1 cellular context compared by ENCODE assay signal in genomic region chr6:31400467-31401289, GRCh38.
A peak's percentile ranks its signal among the peaks of the same experiment; 100 is the strongest.
TF ChIP-seq lines count a peak whose summit lies in the region.

No MANE protein-coding gene starts in this region.

TF ChIP-seq in HEK293, 187 proteins besides CTCF, POLR2A, EP300 and RAD21 (continued from another document and continues in another):
- TF ChIP-seq ZSCAN30 (tag by site-specific recombination; IDR thresholded peaks at IDR 0.05) (no peak), ZXDB (tag by site-specific recombination; IDR thresholded peaks at IDR 0.05) (no peak), ZNF133 (tag by site-specific recombination; IDR thresholded peaks at IDR 0.05) (no peak), ZNF37A (tag by site-specific recombination; IDR thresholded peaks at IDR 0.05) (no peak), GLIS1 (tag by site-specific recombination; IDR thresholded peaks at IDR 0.05) (peak; percentile 75), YY2 (tag by site-specific recombination; IDR thresholded peaks at IDR 0.05) (no peak), ZNF266 (tag by site-specific recombination; IDR thresholded peaks at IDR 0.05; ENCODE audit: low read depth) (no peak), ZNF843 (tag by site-specific recombination; IDR thresholded peaks at IDR 0.05) (no peak), ZNF24 (tag by site-specific recombination; IDR thresholded peaks at IDR 0.05) (no peak), ZNF16 (tag by site-specific recombination; IDR thresholded peaks at IDR 0.05; ENCODE audit: low read depth) (no peak), ELK4 (IDR thresholded peaks at IDR 0.05; ENCODE audit: borderline replicate concordance, low read depth, low read length) (no peak), ZNF529 (tag by site-specific recombination; IDR thresholded peaks at IDR 0.05; ENCODE audit: insufficient replicate concordance) (no peak), ZSCAN23 (tag by site-specific recombination; IDR thresholded peaks at IDR 0.05) (no peak), TRIM28 (IDR thresholded peaks at IDR 0.05; ENCODE audit: borderline replicate concordance, low read length) (no peak), ZNF658 (tag by site-specific recombination; IDR thresholded peaks at IDR 0.05) (no peak), ZBTB17 (tag by site-specific recombination; IDR thresholded peaks at IDR 0.05) (no peak; the same call in 1 of the 2 replicates), BCL11B (tag by site-specific recombination; IDR thresholded peaks at IDR 0.05; ENCODE audit: low read depth) (no peak), ZNF404 (tag by site-specific recombination; IDR thresholded peaks at IDR 0.05) (no peak), ZNF433 (tag by site-specific recombination; IDR thresholded peaks at IDR 0.05; ENCODE audit: low read depth) (no peak), ZNF624 (tag by site-specific recombination; IDR thresholded peaks at IDR 0.05) (no peak), KLF8 (tag by site-specific recombination; IDR thresholded peaks at IDR 0.05) (peak; percentile 56; the same call in 1 of the 2 replicates), ZIC2 (tag by site-specific recombination; IDR thresholded peaks at IDR 0.05) (no peak), ZFP3 (tag by site-specific recombination; IDR thresholded peaks at IDR 0.05; ENCODE audit: low read depth) (no peak), ZFP37 (tag by site-specific recombination; IDR thresholded peaks at IDR 0.05) (no peak), ZBTB6 (tag by site-specific recombination; IDR thresholded peaks at IDR 0.05) (no peak), ZNF302 (tag by site-specific recombination; IDR thresholded peaks at IDR 0.05; ENCODE audit: low read depth) (no peak), ZFP41 (tag by site-specific recombination; IDR thresholded peaks at IDR 0.05; ENCODE audit: borderline replicate concordance) (no peak), ZNF112 (tag by site-specific recombination; IDR thresholded peaks at IDR 0.05) (no peak), ZNF830 (tag by site-specific recombination; IDR thresholded peaks at IDR 0.05; ENCODE audit: low read depth) (no peak), ZNF561 (tag by site-specific recombination; IDR thresholded peaks at IDR 0.05; ENCODE audit: borderline replicate concordance) (no peak), HOXA7 (CRISPR knock-in tag; IDR thresholded peaks at IDR 0.05; ENCODE audit: borderline replicate concordance) (no peak), ZNF639 (tag by site-specific recombination; IDR thresholded peaks at IDR 0.05) (no peak), ZNF280C (tag by site-specific recombination; IDR thresholded peaks at IDR 0.05) (no peak), PATZ1 (tag by site-specific recombination; IDR thresholded peaks at IDR 0.05) (peak; percentile 42; the same call in 1 of the 2 replicates), KLF16 (tag by site-specific recombination; IDR thresholded peaks at IDR 0.05) (peak; percentile 42; the same call in 1 of the 2 replicates), ZNF169 (tag by site-specific recombination; IDR thresholded peaks at IDR 0.05) (no peak)
- TF ChIP-seq, protein P1, sequence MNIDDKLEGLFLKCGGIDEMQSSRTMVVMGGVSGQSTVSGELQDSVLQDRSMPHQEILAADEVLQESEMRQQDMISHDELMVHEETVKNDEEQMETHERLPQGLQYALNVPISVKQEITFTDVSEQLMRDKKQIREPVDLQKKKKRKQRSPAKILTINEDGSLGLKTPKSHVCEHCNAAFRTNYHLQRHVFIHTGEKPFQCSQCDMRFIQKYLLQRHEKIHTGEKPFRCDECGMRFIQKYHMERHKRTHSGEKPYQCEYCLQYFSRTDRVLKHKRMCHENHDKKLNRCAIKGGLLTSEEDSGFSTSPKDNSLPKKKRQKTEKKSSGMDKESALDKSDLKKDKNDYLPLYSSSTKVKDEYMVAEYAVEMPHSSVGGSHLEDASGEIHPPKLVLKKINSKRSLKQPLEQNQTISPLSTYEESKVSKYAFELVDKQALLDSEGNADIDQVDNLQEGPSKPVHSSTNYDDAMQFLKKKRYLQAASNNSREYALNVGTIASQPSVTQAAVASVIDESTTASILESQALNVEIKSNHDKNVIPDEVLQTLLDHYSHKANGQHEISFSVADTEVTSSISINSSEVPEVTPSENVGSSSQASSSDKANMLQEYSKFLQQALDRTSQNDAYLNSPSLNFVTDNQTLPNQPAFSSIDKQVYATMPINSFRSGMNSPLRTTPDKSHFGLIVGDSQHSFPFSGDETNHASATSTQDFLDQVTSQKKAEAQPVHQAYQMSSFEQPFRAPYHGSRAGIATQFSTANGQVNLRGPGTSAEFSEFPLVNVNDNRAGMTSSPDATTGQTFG (tag by site-specific recombination; IDR thresholded peaks at IDR 0.05; ENCODE audit: borderline replicate concordance): no peak
- TF ChIP-seq, protein P2, sequence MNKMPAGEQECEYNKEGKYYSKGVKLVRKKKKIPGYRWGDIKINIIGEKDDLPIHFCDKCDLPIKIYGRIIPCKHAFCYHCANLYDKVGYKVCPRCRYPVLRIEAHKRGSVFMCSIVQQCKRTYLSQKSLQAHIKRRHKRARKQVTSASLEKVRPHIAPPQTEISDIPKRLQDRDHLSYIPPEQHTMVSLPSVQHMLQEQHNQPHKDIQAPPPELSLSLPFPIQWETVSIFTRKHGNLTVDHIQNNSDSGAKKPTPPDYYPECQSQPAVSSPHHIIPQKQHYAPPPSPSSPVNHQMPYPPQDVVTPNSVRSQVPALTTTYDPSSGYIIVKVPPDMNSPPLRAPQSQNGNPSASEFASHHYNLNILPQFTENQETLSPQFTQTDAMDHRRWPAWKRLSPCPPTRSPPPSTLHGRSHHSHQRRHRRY (tag by site-specific recombination; IDR thresholded peaks at IDR 0.05): no peak
- TF ChIP-seq, protein P3, sequence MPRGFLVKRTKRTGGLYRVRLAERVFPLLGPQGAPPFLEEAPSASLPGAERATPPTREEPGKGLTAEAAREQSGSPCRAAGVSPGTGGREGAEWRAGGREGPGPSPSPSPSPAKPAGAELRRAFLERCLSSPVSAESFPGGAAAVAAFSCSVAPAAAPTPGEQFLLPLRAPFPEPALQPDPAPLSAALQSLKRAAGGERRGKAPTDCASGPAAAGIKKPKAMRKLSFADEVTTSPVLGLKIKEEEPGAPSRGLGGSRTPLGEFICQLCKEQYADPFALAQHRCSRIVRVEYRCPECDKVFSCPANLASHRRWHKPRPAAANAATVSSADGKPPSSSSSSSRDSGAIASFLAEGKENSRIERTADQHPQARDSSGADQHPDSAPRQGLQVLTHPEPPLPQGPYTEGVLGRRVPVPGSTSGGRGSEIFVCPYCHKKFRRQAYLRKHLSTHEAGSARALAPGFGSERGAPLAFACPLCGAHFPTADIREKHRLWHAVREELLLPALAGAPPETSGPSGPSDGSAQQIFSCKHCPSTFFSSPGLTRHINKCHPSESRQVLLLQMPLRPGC (tag by site-specific recombination; IDR thresholded peaks at IDR 0.05): 0 out of 2 replicates have a peak, but pooled peaks have one; percentile 10
- TF ChIP-seq, protein P4, sequence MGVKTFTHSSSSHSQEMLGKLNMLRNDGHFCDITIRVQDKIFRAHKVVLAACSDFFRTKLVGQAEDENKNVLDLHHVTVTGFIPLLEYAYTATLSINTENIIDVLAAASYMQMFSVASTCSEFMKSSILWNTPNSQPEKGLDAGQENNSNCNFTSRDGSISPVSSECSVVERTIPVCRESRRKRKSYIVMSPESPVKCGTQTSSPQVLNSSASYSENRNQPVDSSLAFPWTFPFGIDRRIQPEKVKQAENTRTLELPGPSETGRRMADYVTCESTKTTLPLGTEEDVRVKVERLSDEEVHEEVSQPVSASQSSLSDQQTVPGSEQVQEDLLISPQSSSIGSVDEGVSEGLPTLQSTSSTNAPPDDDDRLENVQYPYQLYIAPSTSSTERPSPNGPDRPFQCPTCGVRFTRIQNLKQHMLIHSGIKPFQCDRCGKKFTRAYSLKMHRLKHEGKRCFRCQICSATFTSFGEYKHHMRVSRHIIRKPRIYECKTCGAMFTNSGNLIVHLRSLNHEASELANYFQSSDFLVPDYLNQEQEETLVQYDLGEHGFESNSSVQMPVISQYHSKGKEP (tag by site-specific recombination; IDR thresholded peaks at IDR 0.05): no peak
- TF ChIP-seq, protein P5, sequence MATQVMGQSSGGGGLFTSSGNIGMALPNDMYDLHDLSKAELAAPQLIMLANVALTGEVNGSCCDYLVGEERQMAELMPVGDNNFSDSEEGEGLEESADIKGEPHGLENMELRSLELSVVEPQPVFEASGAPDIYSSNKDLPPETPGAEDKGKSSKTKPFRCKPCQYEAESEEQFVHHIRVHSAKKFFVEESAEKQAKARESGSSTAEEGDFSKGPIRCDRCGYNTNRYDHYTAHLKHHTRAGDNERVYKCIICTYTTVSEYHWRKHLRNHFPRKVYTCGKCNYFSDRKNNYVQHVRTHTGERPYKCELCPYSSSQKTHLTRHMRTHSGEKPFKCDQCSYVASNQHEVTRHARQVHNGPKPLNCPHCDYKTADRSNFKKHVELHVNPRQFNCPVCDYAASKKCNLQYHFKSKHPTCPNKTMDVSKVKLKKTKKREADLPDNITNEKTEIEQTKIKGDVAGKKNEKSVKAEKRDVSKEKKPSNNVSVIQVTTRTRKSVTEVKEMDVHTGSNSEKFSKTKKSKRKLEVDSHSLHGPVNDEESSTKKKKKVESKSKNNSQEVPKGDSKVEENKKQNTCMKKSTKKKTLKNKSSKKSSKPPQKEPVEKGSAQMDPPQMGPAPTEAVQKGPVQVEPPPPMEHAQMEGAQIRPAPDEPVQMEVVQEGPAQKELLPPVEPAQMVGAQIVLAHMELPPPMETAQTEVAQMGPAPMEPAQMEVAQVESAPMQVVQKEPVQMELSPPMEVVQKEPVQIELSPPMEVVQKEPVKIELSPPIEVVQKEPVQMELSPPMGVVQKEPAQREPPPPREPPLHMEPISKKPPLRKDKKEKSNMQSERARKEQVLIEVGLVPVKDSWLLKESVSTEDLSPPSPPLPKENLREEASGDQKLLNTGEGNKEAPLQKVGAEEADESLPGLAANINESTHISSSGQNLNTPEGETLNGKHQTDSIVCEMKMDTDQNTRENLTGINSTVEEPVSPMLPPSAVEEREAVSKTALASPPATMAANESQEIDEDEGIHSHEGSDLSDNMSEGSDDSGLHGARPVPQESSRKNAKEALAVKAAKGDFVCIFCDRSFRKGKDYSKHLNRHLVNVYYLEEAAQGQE (tag by site-specific recombination; IDR thresholded peaks at IDR 0.05): no peak
- TF ChIP-seq, protein P6, sequence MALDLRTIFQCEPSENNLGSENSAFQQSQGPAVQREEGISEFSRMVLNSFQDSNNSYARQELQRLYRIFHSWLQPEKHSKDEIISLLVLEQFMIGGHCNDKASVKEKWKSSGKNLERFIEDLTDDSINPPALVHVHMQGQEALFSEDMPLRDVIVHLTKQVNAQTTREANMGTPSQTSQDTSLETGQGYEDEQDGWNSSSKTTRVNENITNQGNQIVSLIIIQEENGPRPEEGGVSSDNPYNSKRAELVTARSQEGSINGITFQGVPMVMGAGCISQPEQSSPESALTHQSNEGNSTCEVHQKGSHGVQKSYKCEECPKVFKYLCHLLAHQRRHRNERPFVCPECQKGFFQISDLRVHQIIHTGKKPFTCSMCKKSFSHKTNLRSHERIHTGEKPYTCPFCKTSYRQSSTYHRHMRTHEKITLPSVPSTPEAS (tag by site-specific recombination; IDR thresholded peaks at IDR 0.05): no peak; the same call in 1 of the 2 replicates
